27 cellular contexts compared by ENCODE assay signal in the genomic region with DNA sequence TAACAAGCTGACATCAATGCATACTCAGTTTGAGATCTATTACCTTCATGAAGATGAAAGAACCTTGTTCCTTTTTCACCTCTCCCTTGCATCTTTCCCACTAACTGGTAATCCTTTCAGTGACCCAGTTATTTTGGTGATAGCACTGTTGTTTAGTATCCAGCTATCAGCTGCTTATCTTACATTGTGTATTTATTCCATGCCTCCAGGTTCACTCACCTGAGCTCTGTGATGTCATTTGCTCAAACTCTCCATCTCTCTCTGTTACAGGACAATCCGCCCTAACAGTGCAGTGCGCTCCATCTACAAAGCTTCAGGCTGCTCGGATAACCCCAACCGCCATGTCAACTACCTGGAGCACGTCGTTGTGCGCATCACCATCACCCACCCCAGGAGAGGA.
"Had no signal": no experiment of that assay in that cellular context is flagged by ENCODE, and none has a peak within 500 bp of the region (broad histone marks: within the 10 kb centered on the region; RNA-seq: fewer than 3 reads in every experiment).

No MANE protein-coding gene starts in this region.

- H3K27ac Mint-ChIP-seq: activated CD4-positive, alpha-beta memory T cell treated with anti-CD3 and anti-CD28 coated beads, Interleukin-2, amount 10 ng/mL, durations not matched to agents 7 days and 5 days; activated CD4-positive, alpha-beta T cell treated with anti-CD3 and anti-CD28 coated beads, Interleukin-2, amount 10 ng/mL, durations not matched to agents 7 days and 5 days; activated naive CD4-positive, alpha-beta T cell treated with anti-CD3 and anti-CD28 coated beads, Interleukin-2, amount 10 ng/mL, durations not matched to agents 7 days and 5 days; activated naive CD8-positive, alpha-beta T cell treated with anti-CD3 and anti-CD28 coated beads, Interleukin-2, amount 10 ng/mL, durations not matched to agents 7 days and 5 days; activated T-cell treated with anti-CD3 and anti-CD28 coated beads, Interleukin-2, amount 50 U/mL, for 24 hours; activated T-cell treated with anti-CD3 and anti-CD28 coated beads, Interleukin-2, amount 50 U/mL, for 72 hours; brain; dendritic cell treated with granulocyte-macrophage colony-stimulating factor and Interleukin-4, amounts not matched to agents 40 ng/mL and 50 ng/mL, for 4 days had no signal

- DNase-seq: activated CD4-positive, alpha-beta memory T cell treated with anti-CD3 and anti-CD28 coated beads, Interleukin-2, amount 10 ng/mL, durations not matched to agents 7 days and 5 days; activated CD4-positive, alpha-beta T cell treated with anti-CD3 and anti-CD28 coated beads for 1 hour; activated CD4-positive, alpha-beta T cell treated with anti-CD3 and anti-CD28 coated beads for 4 hours; activated CD4-positive, alpha-beta T cell treated with anti-CD3 and anti-CD28 coated beads, Interleukin-2, amount 10 ng/mL, durations not matched to agents 7 days and 5 days; activated CD4-positive, alpha-beta T cell treated with anti-CD3 and anti-CD28 coated beads, Interleukin-2, amount 50 U/mL, for 4 hours; activated CD8-positive, alpha-beta memory T cell treated with anti-CD3 and anti-CD28 coated beads, Interleukin-2, amount 50 U/mL, for 48 hours; activated gamma-delta T cell; activated naive CD4-positive, alpha-beta T cell; activated naive CD4-positive, alpha-beta T cell treated with anti-CD3 and anti-CD28 coated beads, Interleukin-2, amount 10 ng/mL, durations not matched to agents 7 days and 5 days; activated naive CD8-positive, alpha-beta T cell treated with anti-CD3 and anti-CD28 coated beads, Interleukin-2, amount 10 ng/mL, durations not matched to agents 7 days and 5 days; activated T-cell treated with anti-CD3 and anti-CD28 coated beads for 4 hours; activated T-cell treated with anti-CD3 and anti-CD28 coated beads, Interleukin-2, amount 50 U/mL, for 24 hours; activated T-cell treated with anti-CD3 and anti-CD28 coated beads, Interleukin-2, amount 50 U/mL, for 72 hours; dorsolateral prefrontal cortex; effector memory CD4-positive, alpha-beta T cell; erythroblast; foreskin keratinocyte; gastrocnemius medialis; T-helper 2 cell had no signal

- H3K27ac ChIP-seq: ascending aorta, breast epithelium, coronary artery, dorsolateral prefrontal cortex, esophagus muscularis mucosa, foreskin keratinocyte, gastrocnemius medialis had no signal

- H3K27me3 Mint-ChIP-seq: activated CD4-positive, alpha-beta memory T cell treated with anti-CD3 and anti-CD28 coated beads, Interleukin-2, amount 10 ng/mL, durations not matched to agents 7 days and 5 days; activated CD4-positive, alpha-beta T cell treated with anti-CD3 and anti-CD28 coated beads, Interleukin-2, amount 10 ng/mL, durations not matched to agents 7 days and 5 days; activated naive CD4-positive, alpha-beta T cell treated with anti-CD3 and anti-CD28 coated beads, Interleukin-2, amount 10 ng/mL, durations not matched to agents 7 days and 5 days; activated naive CD8-positive, alpha-beta T cell treated with anti-CD3 and anti-CD28 coated beads, Interleukin-2, amount 10 ng/mL, durations not matched to agents 7 days and 5 days; activated T-cell treated with anti-CD3 and anti-CD28 coated beads, Interleukin-2, amount 50 U/mL, for 24 hours; brain; central memory CD8-positive, alpha-beta T cell; dendritic cell treated with granulocyte-macrophage colony-stimulating factor and Interleukin-4, amounts not matched to agents 40 ng/mL and 50 ng/mL, for 4 days had no signal

- H3K27me3 ChIP-seq: ascending aorta, breast epithelium, dorsolateral prefrontal cortex, esophagus muscularis mucosa, foreskin keratinocyte, gastrocnemius medialis had no signal

- H3K4me3 ChIP-seq: ascending aorta, breast epithelium, coronary artery, dorsolateral prefrontal cortex, esophagus muscularis mucosa, gastrocnemius medialis had no signal

- H3K36me3 ChIP-seq: breast epithelium had no signal

- H3K4me1 ChIP-seq: breast epithelium, foreskin keratinocyte had no signal

- ATAC-seq: activated naive CD4-positive, alpha-beta T cell treated with anti-CD3 and anti-CD28 coated beads, Interleukin-2, amount 50 U/mL, for 72 hours; activated T-cell treated with anti-CD3 and anti-CD28 coated beads, Interleukin-2, amount 50 U/mL, for 72 hours; foreskin keratinocyte; gastrocnemius medialis had no signal

- H3K9me3 ChIP-seq: ascending aorta, breast epithelium, esophagus muscularis mucosa, gastrocnemius medialis had no signal

- H3K9me3 Mint-ChIP-seq: activated CD4-positive, alpha-beta memory T cell treated with anti-CD3 and anti-CD28 coated beads, Interleukin-2, amount 10 ng/mL, durations not matched to agents 7 days and 5 days; activated CD4-positive, alpha-beta T cell treated with anti-CD3 and anti-CD28 coated beads, Interleukin-2, amount 10 ng/mL, durations not matched to agents 7 days and 5 days; activated naive CD4-positive, alpha-beta T cell treated with anti-CD3 and anti-CD28 coated beads, Interleukin-2, amount 10 ng/mL, durations not matched to agents 7 days and 5 days; activated naive CD4-positive, alpha-beta T cell treated with anti-CD3 and anti-CD28 coated beads, Interleukin-2, amount 50 U/mL, for 72 hours; activated naive CD8-positive, alpha-beta T cell treated with anti-CD3 and anti-CD28 coated beads, Interleukin-2, amount 10 ng/mL, durations not matched to agents 7 days and 5 days; activated T-cell treated with anti-CD3 and anti-CD28 coated beads, Interleukin-2, amount 50 U/mL, for 24 hours; activated T-cell treated with anti-CD3 and anti-CD28 coated beads, Interleukin-2, amount 50 U/mL, for 72 hours; brain; dendritic cell treated with granulocyte-macrophage colony-stimulating factor and Interleukin-4, amounts not matched to agents 40 ng/mL and 50 ng/mL, for 4 days had no signal

- H3K4me3 Mint-ChIP-seq: activated CD4-positive, alpha-beta memory T cell treated with anti-CD3 and anti-CD28 coated beads, Interleukin-2, amount 10 ng/mL, durations not matched to agents 7 days and 5 days; activated CD4-positive, alpha-beta T cell treated with anti-CD3 and anti-CD28 coated beads, Interleukin-2, amount 10 ng/mL, durations not matched to agents 7 days and 5 days; activated naive CD4-positive, alpha-beta T cell treated with anti-CD3 and anti-CD28 coated beads, Interleukin-2, amount 10 ng/mL, durations not matched to agents 7 days and 5 days; activated naive CD8-positive, alpha-beta T cell treated with anti-CD3 and anti-CD28 coated beads, Interleukin-2, amount 10 ng/mL, durations not matched to agents 7 days and 5 days; activated T-cell treated with anti-CD3 and anti-CD28 coated beads, Interleukin-2, amount 50 U/mL, for 24 hours; activated T-cell treated with anti-CD3 and anti-CD28 coated beads, Interleukin-2, amount 50 U/mL, for 72 hours; brain; central memory CD8-positive, alpha-beta T cell; dendritic cell treated with granulocyte-macrophage colony-stimulating factor and Interleukin-4, amounts not matched to agents 40 ng/mL and 50 ng/mL, for 4 days had no signal

- H3K4me1 Mint-ChIP-seq: activated CD4-positive, alpha-beta memory T cell treated with anti-CD3 and anti-CD28 coated beads, Interleukin-2, amount 10 ng/mL, durations not matched to agents 7 days and 5 days; activated CD4-positive, alpha-beta T cell treated with anti-CD3 and anti-CD28 coated beads, Interleukin-2, amount 10 ng/mL, durations not matched to agents 7 days and 5 days; activated naive CD4-positive, alpha-beta T cell treated with anti-CD3 and anti-CD28 coated beads, Interleukin-2, amount 10 ng/mL, durations not matched to agents 7 days and 5 days; activated naive CD8-positive, alpha-beta T cell treated with anti-CD3 and anti-CD28 coated beads, Interleukin-2, amount 10 ng/mL, durations not matched to agents 7 days and 5 days; central memory CD8-positive, alpha-beta T cell had no signal
